Comparison of ENCODE assay signal across 1 cellular context in genomic region chr17:76405607-76405966, GRCh38.
TF ChIP-seq lines count a peak whose summit lies in the region.

No MANE protein-coding gene starts in this region.

TF ChIP-seq in HEK293, 187 proteins besides CTCF, POLR2A, EP300 and RAD21 (continued from another document):
- no peak for TF ChIP-seq ZNF660 (tag by site-specific recombination; IDR thresholded peaks at IDR 0.05)
- TF ChIP-seq ZNF596 (tag by site-specific recombination; IDR thresholded peaks at IDR 0.05): no peak
- TF ChIP-seq ZNF202 (tag by site-specific recombination; IDR thresholded peaks at IDR 0.05; ENCODE audit: borderline replicate concordance): no peak
- TF ChIP-seq ZFHX2 (tag by site-specific recombination; conservative IDR thresholded peaks at IDR 0.05): peak; percentile 39
- TF ChIP-seq ZBTB26 (tag by site-specific recombination; optimal IDR thresholded peaks at IDR 0.05): no peak
- no peak for TF ChIP-seq SP3 (tag by site-specific recombination; IDR thresholded peaks at IDR 0.05)
- TF ChIP-seq ZNF37A (tag by site-specific recombination; IDR thresholded peaks at IDR 0.05): no peak
- TF ChIP-seq ZNF324 (tag by site-specific recombination; IDR thresholded peaks at IDR 0.05): no peak
